ENCODE assay signal across 1 cellular context in genomic region chr6:166006593-166007301, GRCh38.
TF ChIP-seq lines count a peak whose summit lies in the region.

No MANE protein-coding gene starts in this region.

TF ChIP-seq in HEK293, 187 proteins besides CTCF, POLR2A, EP300 and RAD21 (continued from another document):
- TF ChIP-seq REST (tag by site-specific recombination; IDR thresholded peaks at IDR 0.05), result no peak
- no peak for TF ChIP-seq ZNF354C (tag by site-specific recombination; IDR thresholded peaks at IDR 0.05; ENCODE audit: borderline replicate concordance, low read depth)
- TF ChIP-seq ZBTB17 (tag by site-specific recombination; IDR thresholded peaks at IDR 0.05), result peak; percentile 83
- peak; percentile 55; the same call in 1 of the 2 replicates for TF ChIP-seq TRIM28 (IDR thresholded peaks at IDR 0.05; ENCODE audit: borderline replicate concordance, low read length)
- TF ChIP-seq ZNF560 (tag by site-specific recombination; IDR thresholded peaks at IDR 0.05; ENCODE audit: borderline replicate concordance), result no peak
- no peak for TF ChIP-seq PBX3 (CRISPR knock-in tag; IDR thresholded peaks at IDR 0.05)
- TF ChIP-seq ZNF416 (tag by site-specific recombination; IDR thresholded peaks at IDR 0.05), result no peak
- TF ChIP-seq ZNF148 (tag by site-specific recombination; IDR thresholded peaks at IDR 0.05; ENCODE audit: borderline replicate concordance), result no peak
- no peak for TF ChIP-seq TSHZ1 (tag by site-specific recombination; IDR thresholded peaks at IDR 0.05; ENCODE audit: borderline replicate concordance)
- no peak for TF ChIP-seq ZNF585B (tag by site-specific recombination; IDR thresholded peaks at IDR 0.05)
- no peak for TF ChIP-seq TCF7L2 (IDR thresholded peaks at IDR 0.05; ENCODE audit: borderline replicate concordance, low read depth, low read length)
- TF ChIP-seq ZNF175 (tag by site-specific recombination; IDR thresholded peaks at IDR 0.05), result no peak
- TF ChIP-seq OSR2 (tag by site-specific recombination; IDR thresholded peaks at IDR 0.05), result peak; percentile 52
- no peak for TF ChIP-seq ZFP41 (tag by site-specific recombination; IDR thresholded peaks at IDR 0.05; ENCODE audit: borderline replicate concordance)
- 0 out of 2 replicates have a peak, but pooled peaks have one; percentile 12 for TF ChIP-seq INSM2 (tag by site-specific recombination; IDR thresholded peaks at IDR 0.05)
- no peak for TF ChIP-seq ZNF521 (tag by site-specific recombination; IDR thresholded peaks at IDR 0.05)
- TF ChIP-seq ZNF600 (tag by site-specific recombination; IDR thresholded peaks at IDR 0.05), result peak; percentile 39; the same call in 1 of the 2 replicates
- no peak for TF ChIP-seq ZFHX2 (tag by site-specific recombination; conservative IDR thresholded peaks at IDR 0.05)
TF ChIP-seq in HEK293: peak in this region for 8.
